Comparison of ENCODE assay signal across 22 cellular contexts in genomic region chr6:46281110-46281509, GRCh38.
"Had no signal": no experiment of that assay in that cellular context is flagged by ENCODE, and none has a peak within 500 bp of the region (broad histone marks: within the 10 kb centered on the region; RNA-seq: fewer than 3 reads in every experiment).

No MANE protein-coding gene starts in this region.

- H3K9me3 ChIP-seq: breast epithelium, heart right ventricle, ovary, prostate gland, stomach, thyroid gland, upper lobe of right lung had no signal

- H3K4me3 ChIP-seq: breast epithelium, heart right ventricle, ovary, prostate gland, smooth muscle cell, stomach, thyroid gland, upper lobe of right lung had no signal

- H3K27me3 ChIP-seq: breast epithelium, foreskin keratinocyte, heart right ventricle, ovary, stomach, thyroid gland, upper lobe of right lung had no signal

- H3K4me1 ChIP-seq: breast epithelium, foreskin keratinocyte, prostate gland, stomach, thyroid gland, upper lobe of right lung had no signal

- DNase-seq: activated CD4-positive, alpha-beta T cell treated with anti-CD3 and anti-CD28 coated beads, Interleukin-2, amount 50 U/mL, for 1 hour; activated CD8-positive, alpha-beta T cell treated with anti-CD3 and anti-CD28 coated beads for 36 hours; activated T-cell treated with anti-CD3 and anti-CD28 coated beads, Interleukin-2, amount 50 U/mL, for 48 hours; central memory CD4-positive, alpha-beta T cell; foreskin keratinocyte; heart right ventricle; ovary; retina; stimulated activated CD4-positive, alpha-beta T cell treated with anti-CD3 and anti-CD28 coated beads, Interleukin-1b, Interleukin-23, amount 100 ng/mL, for 48 hours; stimulated activated CD4-positive, alpha-beta T cell treated with anti-CD3 and anti-CD28 coated beads, Interleukin-4, amount 100 ng/mL, for 4 hours; stimulated activated CD8-positive, alpha-beta memory T cell treated with anti-CD3 and anti-CD28 coated beads, Interleukin-4, amount 100 ng/mL, for 48 hours; stomach; T-helper 2 cell; thyroid gland; upper lobe of right lung had no signal

- H3K27ac ChIP-seq: breast epithelium, foreskin keratinocyte, heart right ventricle, ovary, prostate gland, stomach, thyroid gland, upper lobe of right lung had no signal

- H3K4me2 ChIP-seq: smooth muscle cell had no signal

- ATAC-seq: activated CD8-positive, alpha-beta T cell treated with anti-CD3 and anti-CD28 coated beads for 36 hours; activated naive CD4-positive, alpha-beta T cell treated with anti-CD3 and anti-CD28 coated beads, Interleukin-2, amount 50 U/mL, for 72 hours; foreskin keratinocyte; heart right ventricle; sciatic nerve; stimulated activated memory B cell treated with anti-CD40 and anti-IgM and Interleukin-4, amounts not matched to agents 10 μg/mL and 1 μg/mL and 100 μg/mL, for 72 hours; upper lobe of right lung; WTC11 had no signal

- H3K36me3 ChIP-seq: breast epithelium, heart right ventricle, ovary, prostate gland, stomach, thyroid gland, upper lobe of right lung had no signal
